In the genomic region with DNA sequence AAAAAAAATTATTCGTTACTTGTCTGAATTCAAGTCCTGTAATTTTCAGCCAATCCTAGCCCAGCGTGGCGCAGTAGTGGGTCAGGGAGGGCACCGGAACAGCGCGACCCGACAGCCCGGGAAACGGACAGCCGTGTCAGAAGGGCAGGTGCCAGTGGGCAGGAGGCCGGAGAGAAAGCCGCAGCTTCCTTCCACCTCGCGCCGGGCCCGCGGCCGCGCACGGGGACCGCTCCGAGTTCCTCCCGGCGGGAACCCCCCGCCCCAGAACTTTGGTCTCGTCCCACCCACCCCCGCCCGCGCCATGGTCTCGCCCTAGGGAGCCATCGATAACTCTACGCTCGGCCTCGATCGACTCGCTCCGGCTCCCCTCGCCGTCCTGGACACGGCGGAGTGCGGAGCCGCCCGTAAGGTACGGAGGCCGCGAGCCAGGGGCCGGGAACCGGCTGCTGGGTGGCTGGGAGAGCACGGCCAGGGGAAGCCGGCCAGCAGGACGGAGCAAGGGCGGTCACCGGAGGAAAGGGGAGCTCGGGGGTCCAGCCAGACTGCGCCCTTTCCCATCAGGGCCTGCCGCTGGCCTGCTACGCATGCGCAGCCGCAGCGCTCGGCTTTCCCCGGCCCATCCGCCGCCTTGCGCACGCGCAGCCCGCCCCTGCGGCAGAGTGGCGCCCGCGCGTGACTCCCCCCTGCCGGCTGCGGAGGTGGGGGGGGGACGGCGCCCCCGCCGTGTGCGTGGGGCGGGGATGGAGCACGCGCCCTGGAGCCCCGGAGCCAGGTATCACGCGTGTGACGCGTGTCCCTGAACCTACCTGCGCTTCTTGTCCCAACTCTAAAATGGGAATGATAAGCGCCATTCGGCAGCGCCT, we compare ENCODE assay signal across 1 cellular context.
TF ChIP-seq lines count a peak whose summit lies in the region.

A gene with protein sequence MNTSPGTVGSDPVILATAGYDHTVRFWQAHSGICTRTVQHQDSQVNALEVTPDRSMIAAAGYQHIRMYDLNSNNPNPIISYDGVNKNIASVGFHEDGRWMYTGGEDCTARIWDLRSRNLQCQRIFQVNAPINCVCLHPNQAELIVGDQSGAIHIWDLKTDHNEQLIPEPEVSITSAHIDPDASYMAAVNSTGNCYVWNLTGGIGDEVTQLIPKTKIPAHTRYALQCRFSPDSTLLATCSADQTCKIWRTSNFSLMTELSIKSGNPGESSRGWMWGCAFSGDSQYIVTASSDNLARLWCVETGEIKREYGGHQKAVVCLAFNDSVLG (plus strand): TSS at position 351 of the 863 bp plus-strand sequence. CDS start 632 bp downstream, outside the sequence.

TF ChIP-seq in K562, 482 proteins besides CTCF, POLR2A, EP300 and RAD21 (continued from another document and continues in another):
- TF ChIP-seq ZNF57 (CRISPR knock-in tag; IDR thresholded peaks at IDR 0.05) (0 out of 2 replicates have a peak, but pooled peaks have one; percentile 41), HIVEP1 (CRISPR knock-in tag; IDR thresholded peaks at IDR 0.05) (no peak), DIDO1 (tag; IDR thresholded peaks at IDR 0.05; ENCODE audit: low read depth) (no peak; the same call in 1 of the 2 replicates), MCM3 (IDR thresholded peaks at IDR 0.05) (no peak), MAFF (IDR thresholded peaks at IDR 0.05; ENCODE audit: low read length) (peak; percentile 16; the same call in 1 of the 2 replicates), NONO (IDR thresholded peaks at IDR 0.05; ENCODE audit: low read depth in 2 of 2, low read length in 1 of 2) (peak; percentile 65 to 98; a peak in 3 of 4 replicates), NR4A1 (CRISPR knock-in tag; IDR thresholded peaks at IDR 0.05) (no peak), NR4A1 (tag; IDR thresholded peaks at IDR 0.05) (no peak), NELFE (IDR thresholded peaks at IDR 0.05; ENCODE audit: insufficient read depth, insufficient read length) (no peak), ZBTB17 (CRISPR knock-in tag; IDR thresholded peaks at IDR 0.05) (peak; percentile 100), ZNF79 (CRISPR knock-in tag; IDR thresholded peaks at IDR 0.05; ENCODE audit: low read depth) (no peak), SOX6 (IDR thresholded peaks at IDR 0.05) (peak; percentile 66), XRCC5 (IDR thresholded peaks at IDR 0.05; ENCODE audit: low read depth, low read length) (0 out of 2 replicates have a peak, but pooled peaks have one; percentile 50), SRSF3 (IDR thresholded peaks at IDR 0.05; ENCODE audit: insufficient read depth, low read length) (no peak), CREB1 (IDR thresholded peaks at IDR 0.05) (peak; percentile 56; the same call in 1 of the 2 replicates), CREB1 (CRISPR knock-in tag; IDR thresholded peaks at IDR 0.05) (peak; percentile 56; the same call in 1 of the 2 replicates), ILF3 (IDR thresholded peaks at IDR 0.05; ENCODE audit: borderline replicate concordance) (no peak), KLF6 (CRISPR knock-in tag; IDR thresholded peaks at IDR 0.05; ENCODE audit: borderline replicate concordance) (peak; percentile 57; the same call in 1 of the 2 replicates), RFX5 (IDR thresholded peaks at IDR 0.05; ENCODE audit: low read depth, low read length) (no peak), MAFK (IDR thresholded peaks at IDR 0.05; ENCODE audit: low read length) (no peak), ZNF184 (CRISPR knock-in tag; IDR thresholded peaks at IDR 0.05) (no peak), HNRNPL (IDR thresholded peaks at IDR 0.05; ENCODE audit: low read depth, low read length) (no peak), LARP7 (IDR thresholded peaks at IDR 0.05) (no peak), MTA1 (IDR thresholded peaks at IDR 0.05; ENCODE audit: borderline replicate concordance) (no peak; the same call in 1 of the 2 replicates), TFE3 (CRISPR knock-in tag; IDR thresholded peaks at IDR 0.05) (0 out of 2 replicates have a peak, but pooled peaks have one; percentile 3), FOXA3 (CRISPR knock-in tag; conservative IDR thresholded peaks at IDR 0.05 in 1 of 2, IDR thresholded peaks at IDR 0.05 in 1 of 2) (0 out of 4 replicates have a peak, but pooled peaks of 1 of the 2 experiments have one; percentile 31), SIX5 (IDR thresholded peaks at IDR 0.05; ENCODE audit: borderline replicate concordance in 1 of 2, insufficient read depth in 1 of 2, low read depth in 1 of 2, low read length in 2 of 2) (peak in 1 of 2 experiments; percentile 55; a peak in 1 of 4 replicates), ZNF212 (CRISPR knock-in tag; IDR thresholded peaks at IDR 0.05) (no peak), ZNF436 (CRISPR knock-in tag; IDR thresholded peaks at IDR 0.05) (no peak), ZNF561 (CRISPR knock-in tag; conservative IDR thresholded peaks at IDR 0.05) (no peak), CLOCK (CRISPR knock-in tag; IDR thresholded peaks at IDR 0.05; ENCODE audit: borderline replicate concordance) (no peak), TARDBP (IDR thresholded peaks at IDR 0.05) (0 out of 2 replicates have a peak, but pooled peaks have one; percentile 85), NEUROD1 (IDR thresholded peaks at IDR 0.05; ENCODE audit: borderline replicate concordance, low read depth, low read length, partially characterized antibody) (peak; percentile 45)
- TF ChIP-seq, protein P1, sequence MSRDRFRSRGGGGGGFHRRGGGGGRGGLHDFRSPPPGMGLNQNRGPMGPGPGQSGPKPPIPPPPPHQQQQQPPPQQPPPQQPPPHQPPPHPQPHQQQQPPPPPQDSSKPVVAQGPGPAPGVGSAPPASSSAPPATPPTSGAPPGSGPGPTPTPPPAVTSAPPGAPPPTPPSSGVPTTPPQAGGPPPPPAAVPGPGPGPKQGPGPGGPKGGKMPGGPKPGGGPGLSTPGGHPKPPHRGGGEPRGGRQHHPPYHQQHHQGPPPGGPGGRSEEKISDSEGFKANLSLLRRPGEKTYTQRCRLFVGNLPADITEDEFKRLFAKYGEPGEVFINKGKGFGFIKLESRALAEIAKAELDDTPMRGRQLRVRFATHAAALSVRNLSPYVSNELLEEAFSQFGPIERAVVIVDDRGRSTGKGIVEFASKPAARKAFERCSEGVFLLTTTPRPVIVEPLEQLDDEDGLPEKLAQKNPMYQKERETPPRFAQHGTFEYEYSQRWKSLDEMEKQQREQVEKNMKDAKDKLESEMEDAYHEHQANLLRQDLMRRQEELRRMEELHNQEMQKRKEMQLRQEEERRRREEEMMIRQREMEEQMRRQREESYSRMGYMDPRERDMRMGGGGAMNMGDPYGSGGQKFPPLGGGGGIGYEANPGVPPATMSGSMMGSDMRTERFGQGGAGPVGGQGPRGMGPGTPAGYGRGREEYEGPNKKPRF (IDR thresholded peaks at IDR 0.05; ENCODE audit: low read depth, low read length): no peak
- TF ChIP-seq, protein P2, sequence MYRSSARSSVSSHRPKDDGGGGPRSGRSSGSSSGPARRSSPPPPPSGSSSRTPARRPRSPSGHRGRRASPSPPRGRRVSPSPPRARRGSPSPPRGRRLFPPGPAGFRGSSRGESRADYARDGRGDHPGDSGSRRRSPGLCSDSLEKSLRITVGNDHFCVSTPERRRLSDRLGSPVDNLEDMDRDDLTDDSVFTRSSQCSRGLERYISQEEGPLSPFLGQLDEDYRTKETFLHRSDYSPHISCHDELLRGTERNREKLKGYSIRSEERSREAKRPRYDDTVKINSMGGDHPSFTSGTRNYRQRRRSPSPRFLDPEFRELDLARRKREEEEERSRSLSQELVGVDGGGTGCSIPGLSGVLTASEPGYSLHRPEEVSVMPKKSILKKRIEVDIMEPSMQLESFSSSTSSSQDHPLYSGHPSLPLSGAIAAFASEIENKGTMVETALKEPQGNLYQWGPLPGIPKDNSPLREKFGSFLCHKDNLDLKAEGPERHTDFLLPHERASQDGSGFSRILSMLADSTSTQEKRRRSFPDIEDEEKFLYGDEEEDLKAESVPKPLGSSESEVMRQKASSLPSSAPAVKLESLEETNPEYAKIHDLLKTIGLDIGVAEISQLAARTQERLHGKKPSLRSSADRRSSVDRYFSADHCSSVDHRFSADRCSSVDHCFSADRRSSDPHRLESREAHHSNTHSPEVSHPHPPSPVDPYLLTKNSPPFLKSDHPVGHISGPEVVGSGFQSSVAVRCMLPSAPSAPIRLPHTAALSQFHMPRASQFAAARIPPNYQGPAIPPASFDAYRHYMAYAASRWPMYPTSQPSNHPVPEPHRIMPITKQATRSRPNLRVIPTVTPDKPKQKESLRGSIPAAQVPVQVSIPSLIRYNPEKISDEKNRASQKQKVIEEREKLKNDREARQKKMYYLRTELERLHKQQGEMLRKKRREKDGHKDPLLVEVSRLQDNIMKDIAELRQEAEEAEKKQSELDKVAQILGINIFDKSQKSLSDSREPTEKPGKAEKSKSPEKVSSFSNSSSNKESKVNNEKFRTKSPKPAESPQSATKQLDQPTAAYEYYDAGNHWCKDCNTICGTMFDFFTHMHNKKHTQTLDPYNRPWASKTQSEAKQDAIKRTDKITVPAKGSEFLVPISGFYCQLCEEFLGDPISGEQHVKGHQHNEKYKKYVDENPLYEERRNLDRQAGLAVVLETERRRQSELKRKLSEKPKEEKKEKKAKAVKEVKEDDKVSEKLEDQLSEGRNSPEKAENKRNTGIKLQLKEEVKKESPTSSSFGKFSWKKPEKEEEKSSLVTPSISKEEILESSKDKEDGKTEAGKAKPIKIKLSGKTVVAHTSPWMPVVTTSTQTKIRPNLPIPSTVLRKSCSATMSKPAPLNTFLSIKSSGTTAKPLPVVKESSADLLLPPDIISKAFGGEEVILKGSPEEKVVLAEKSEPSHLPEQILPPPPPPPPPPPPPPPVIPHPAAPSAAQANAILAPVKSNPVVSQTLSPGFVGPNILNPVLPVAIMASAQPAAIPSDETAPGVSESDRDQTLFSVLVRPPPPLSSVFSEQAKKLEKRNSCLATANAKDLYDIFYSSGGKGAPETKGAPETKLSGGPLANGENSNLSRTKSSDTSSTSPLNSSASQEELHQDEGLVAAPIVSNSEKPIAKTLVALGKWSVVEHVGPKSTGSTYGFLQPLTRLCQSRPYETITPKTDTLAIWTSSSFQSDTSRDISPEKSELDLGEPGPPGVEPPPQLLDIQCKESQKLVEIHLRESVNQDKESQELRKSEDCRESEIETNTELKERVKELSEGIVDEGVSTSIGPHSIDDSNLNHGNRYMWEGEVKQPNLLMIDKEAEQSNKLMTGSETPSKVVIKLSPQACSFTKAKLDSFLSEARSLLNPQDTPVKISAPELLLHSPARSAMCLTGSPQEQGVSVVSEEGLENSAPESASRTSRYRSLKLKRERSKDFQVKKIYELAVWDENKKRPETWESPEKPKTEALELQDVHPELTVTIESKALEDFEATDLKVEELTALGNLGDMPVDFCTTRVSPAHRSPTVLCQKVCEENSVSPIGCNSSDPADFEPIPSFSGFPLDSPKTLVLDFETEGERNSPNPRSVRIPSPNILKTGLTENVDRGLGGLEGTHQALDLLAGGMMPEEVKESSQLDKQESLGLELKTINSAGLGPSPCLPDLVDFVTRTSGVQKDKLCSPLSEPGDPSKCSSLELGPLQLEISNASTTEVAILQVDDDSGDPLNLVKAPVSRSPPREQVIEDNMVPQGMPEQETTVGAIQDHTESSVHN (IDR thresholded peaks at IDR 0.05; ENCODE audit: borderline replicate concordance in 1 of 2, low read depth in 1 of 2): no peak
- TF ChIP-seq, protein P3, sequence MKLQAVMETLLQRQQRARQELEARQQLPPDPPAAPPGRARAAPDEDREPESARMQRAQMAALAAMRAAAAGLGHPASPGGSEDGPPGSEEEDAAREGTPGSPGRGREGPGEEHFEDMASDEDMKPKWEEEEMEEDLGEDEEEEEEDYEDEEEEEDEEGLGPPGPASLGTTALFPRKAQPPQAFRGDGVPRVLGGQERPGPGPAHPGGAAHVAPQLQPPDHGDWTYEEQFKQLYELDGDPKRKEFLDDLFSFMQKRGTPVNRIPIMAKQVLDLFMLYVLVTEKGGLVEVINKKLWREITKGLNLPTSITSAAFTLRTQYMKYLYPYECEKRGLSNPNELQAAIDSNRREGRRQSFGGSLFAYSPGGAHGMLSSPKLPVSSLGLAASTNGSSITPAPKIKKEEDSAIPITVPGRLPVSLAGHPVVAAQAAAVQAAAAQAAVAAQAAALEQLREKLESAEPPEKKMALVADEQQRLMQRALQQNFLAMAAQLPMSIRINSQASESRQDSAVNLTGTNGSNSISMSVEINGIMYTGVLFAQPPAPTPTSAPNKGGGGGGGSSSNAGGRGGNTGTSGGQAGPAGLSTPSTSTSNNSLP (IDR thresholded peaks at IDR 0.05; ENCODE audit: borderline replicate concordance, low read depth, low read length): peak; percentile 44; the same call in 1 of the 2 replicates
